Comparison of ENCODE assay signal across 8 cellular contexts in the genomic region with DNA sequence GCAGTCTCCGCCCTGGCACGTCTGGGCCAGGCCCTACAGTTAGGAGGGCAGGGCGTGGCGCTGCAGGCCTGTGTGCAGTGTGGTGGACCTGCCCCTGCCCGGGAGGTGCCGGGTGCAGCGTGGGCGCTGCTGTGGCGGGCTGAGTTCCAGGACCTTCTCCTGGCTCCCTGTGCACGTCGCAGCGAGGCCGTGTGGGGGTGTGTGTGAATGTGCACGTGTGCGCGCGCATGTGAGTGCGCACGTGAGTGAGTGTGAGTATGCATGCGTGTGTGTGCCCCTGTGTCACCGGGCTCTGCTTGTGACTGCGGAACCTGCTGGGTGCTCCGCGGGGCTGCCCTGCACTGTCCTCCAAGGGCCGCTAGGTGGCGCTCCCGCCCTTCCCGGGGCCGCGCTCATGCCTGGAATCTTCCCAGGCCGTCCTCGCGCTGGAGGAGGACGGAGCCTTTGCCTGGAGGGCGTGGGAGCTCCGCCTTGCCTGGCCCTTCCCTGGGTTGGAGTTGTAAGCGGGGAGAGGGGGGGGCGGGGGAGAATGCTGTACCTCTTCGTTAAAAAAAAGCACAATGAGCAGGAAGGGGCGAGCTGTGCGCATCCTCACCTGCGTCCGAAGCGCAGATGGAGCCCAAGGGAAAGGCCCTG.
DNase-seq lines count a peak whose midpoint lies in the region; ATAC-seq and TF ChIP-seq lines count a peak whose summit lies in the region.

No MANE protein-coding gene starts in this region.

- no peaks in the 10 kb centered on the region for H3K9me3 ChIP-seq in CD4-positive, alpha-beta memory T cell (ENCODE audit: control insufficient read depth in 1 of 2, low read length in 2 of 2)
- H3K9me3 ChIP-seq in Panc1 (ENCODE audit: control insufficient read depth, insufficient read depth, low read depth, low read length) (no peaks in the 10 kb centered on the region), neural cell (ENCODE audit: low read length) (no peaks in the 10 kb centered on the region), stomach (no peaks in the 10 kb centered on the region)

- TF ChIP-seq CTCF in Panc1 (IDR thresholded peaks at IDR 0.05), result peak; percentile 94
- peak; percentile 85 for TF ChIP-seq CTCF in fibroblast of mammary gland (conservative IDR thresholded peaks at IDR 0.05; ENCODE audit: control insufficient read depth, insufficient read depth, low read depth, low read length)
- TF ChIP-seq CTCF in neural cell (IDR thresholded peaks at IDR 0.05; ENCODE audit: poor library complexity, severe bottlenecking), result peak; percentile 98
- peak in 6 of 7 experiments; percentile 85 to 100 (median 99) for TF ChIP-seq CTCF in stomach (IDR thresholded peaks at IDR 0.05)

- peaks cover 4 to 15% of the 10 kb centered on the region in 2 donors for H3K36me3 Mint-ChIP-seq in CD4-positive, alpha-beta memory T cell

- H3K79me2 ChIP-seq in neural cell (replicated peaks; ENCODE audit: insufficient read depth, low read length), result no peaks in the 10 kb centered on the region

- intact Hi-C loops in CD4-positive, alpha-beta memory T cell (cut with micrococcal nuclease), result loop anchor here (5.0 kb wide), 2 partner anchors 434 to 529 kb away; no protein-coding TSS in a partner anchor
- intact Hi-C loops in Panc1 (cut with micrococcal nuclease; ENCODE audit: unreplicated experiment), result loop anchor here (5.0 kb wide), 1 partner anchor 109 kb away; no protein-coding TSS in a partner anchor
- intact Hi-C loops in stomach (cut with DNase I; ENCODE audit: low total_unique reads), result no loop called here

- H3K27me3 ChIP-seq in CD4-positive, alpha-beta memory T cell (ENCODE audit: insufficient read depth, low read length), result no peaks in the 10 kb centered on the region
- H3K27me3 ChIP-seq in Panc1 (ENCODE audit: control insufficient read depth, insufficient read depth, low read length), result no peaks in the 10 kb centered on the region
- no peaks in the 10 kb centered on the region for H3K27me3 ChIP-seq in neural cell (ENCODE audit: insufficient read depth, low read depth, low read length)
- H3K27me3 ChIP-seq in stomach, result no peaks in the 10 kb centered on the region

- TF ChIP-seq POLR2A in stomach (IDR thresholded peaks at IDR 0.05), result no peak

- in situ Hi-C loops in Panc1 (cut with HindIII; ENCODE audit: low pct_unique_long_range_greater_than_20kb, low sequenced_read_pairs), result no loop called here

- H3K4me1 Mint-ChIP-seq in CD4-positive, alpha-beta memory T cell, result peaks cover 0 to 5% (median 3%) of the 10 kb centered on the region in 4 donors

- H3K9me3 Mint-ChIP-seq in CD4-positive, alpha-beta memory T cell, result no peaks in the 10 kb centered on the region

- no peaks in the 10 kb centered on the region for H4K20me1 ChIP-seq in neural cell (ENCODE audit: insufficient read depth)

- H3K4me2 ChIP-seq in neural cell (ENCODE audit: low read length), result no peak overlapping the region

- BruUV-seq in Panc1 (replicated peaks; lab: Mats Ljungman, UMichigan), result no TSS peak

- H3K27ac ChIP-seq in CD4-positive, alpha-beta memory T cell (ENCODE audit: low read depth, low read length), result no peak overlapping the region
- H3K27ac ChIP-seq in Panc1 (ENCODE audit: low read length) (0 out of 2 replicates have a peak overlapping the region, but pooled peaks have one; percentile 34), neural cell (ENCODE audit: low read length) (no peak overlapping the region), stomach (peak overlapping the region in 2 of 5 donors; percentile 28 to 78)

- no peak overlapping the region for H3K4me3 Mint-ChIP-seq in CD4-positive, alpha-beta memory T cell

- peak; percentile 48 for ATAC-seq in HG02798 (IDR thresholded peaks at IDR 0.05; ENCODE audit: poor library complexity, unreplicated experiment)
- ATAC-seq in Panc1, result peak; percentile 79
- no peak for ATAC-seq in GM18907 (IDR thresholded peaks at IDR 0.05; ENCODE audit: unreplicated experiment)

- TF ChIP-seq EP300 in neural cell (conservative IDR thresholded peaks at IDR 0.05; ENCODE audit: poor library complexity, severe bottlenecking), result no peak
- no peak for TF ChIP-seq EP300 in stomach (IDR thresholded peaks at IDR 0.05)

- POLR2A ChIA-PET in CD4-positive, alpha-beta memory T cell (lab: Charles Lee; ENCODE audit: partially characterized antibody), result no interaction called here
- POLR2A ChIA-PET in Panc1 (lab: Charles Lee), result no interaction called here

- TF ChIP-seq RAD21 in neural cell (conservative IDR thresholded peaks at IDR 0.05), result peak; percentile 98

- no peak overlapping the region for H3K4me3 ChIP-seq in CD4-positive, alpha-beta memory T cell (ENCODE audit: low read length in 2 of 2)
- H3K4me3 ChIP-seq in Panc1 (ENCODE audit: low read depth in 2 of 2, low read length in 2 of 2) (no peak overlapping the region), fibroblast of mammary gland (ENCODE audit: control insufficient read depth, low read depth, low read length) (peak overlapping the region; percentile 3), neural cell (ENCODE audit: low read length) (no peak overlapping the region), stomach (peak overlapping the region in 2 of 4 donors; percentile 3 to 16)

- H3K9me2 ChIP-seq in neural cell (ENCODE audit: insufficient read depth, low read length), result no peaks in the 10 kb centered on the region

- H3K9ac ChIP-seq in neural cell (ENCODE audit: low read length), result peak overlapping the region; percentile 39

- H3K27ac Mint-ChIP-seq in CD4-positive, alpha-beta memory T cell, result no peak overlapping the region

- H3K36me3 ChIP-seq in CD4-positive, alpha-beta memory T cell (ENCODE audit: insufficient read depth, low read length), result no peaks in the 10 kb centered on the region
- H3K36me3 ChIP-seq in Panc1 (ENCODE audit: control insufficient read depth, insufficient read depth, low read length) (no peaks in the 10 kb centered on the region), neural cell (ENCODE audit: insufficient read depth, low read length) (no peaks in the 10 kb centered on the region), stomach (peaks cover 8 to 76% (median 49%) of the 10 kb centered on the region in 4 donors)

- no peaks in the 10 kb centered on the region for H3F3A ChIP-seq in neural cell (ENCODE audit: insufficient read depth, low read length, poor library complexity, severe bottlenecking)

- H3K27me3 Mint-ChIP-seq in CD4-positive, alpha-beta memory T cell, result no peaks in the 10 kb centered on the region

- CTCF ChIA-PET in CD4-positive, alpha-beta memory T cell (lab: Charles Lee; ENCODE audit: partially characterized antibody), result interaction anchor here (1.1 to 1.4 kb wide), 3 partner anchors 18 to 121 kb away, joined by 3 to 5 read pairs (median 3); no protein-coding TSS in a partner anchor
- CTCF ChIA-PET in Panc1 (lab: Charles Lee), result interaction anchor here (0.6 kb wide), 5 partner anchors 22 to 440 kb away, joined by 3 to 8 read pairs (median 5); no protein-coding TSS in a partner anchor

- peaks cover 4% of the 10 kb centered on the region for H3K4me1 ChIP-seq in CD4-positive, alpha-beta memory T cell (ENCODE audit: insufficient read depth, low read length)
- H3K4me1 ChIP-seq in Panc1 (ENCODE audit: control insufficient read depth, insufficient read depth, low read length), result peaks cover 18% of the 10 kb centered on the region
- H3K4me1 ChIP-seq in stomach, result peaks cover 37 to 47% (median 44%) of the 10 kb centered on the region in 4 donors

- peak; percentile 33 to 48 (median 41) for DNase-seq in CD4-positive, alpha-beta memory T cell
- DNase-seq in Panc1 (ENCODE audit: low read depth, low spot score) (no peak), activated T-helper 1 cell treated with Interleukin-2 at 50 U/mL for 16 hours (ENCODE audit: low read depth) (peak; percentile 34), fibroblast of mammary gland (ENCODE audit: low read depth) (peak; percentile 75), stomach (peak; percentile 87)

- no peak overlapping the region for H2AFZ ChIP-seq in neural cell (ENCODE audit: low read depth, low read length)

- WGBS in stomach, 5 donors, result 18 to 45% (median 21%) methylated on average over 9 to 44 of the region's 44 CpGs

TF ChIP-seq in neural cell, 6 proteins besides CTCF, POLR2A, EP300 and RAD21:
- TF ChIP-seq POLR2AphosphoS5 (IDR thresholded peaks at IDR 0.05), result no peak
- TF ChIP-seq EZH2 (IDR thresholded peaks at IDR 0.05; ENCODE audit: borderline replicate concordance, insufficient read depth, low read length, poor library complexity, severe bottlenecking), result no peak
- TF ChIP-seq SMC3 (conservative IDR thresholded peaks at IDR 0.05; ENCODE audit: poor library complexity), result peak; percentile 94
- TF ChIP-seq TAF1 (IDR thresholded peaks at IDR 0.05; ENCODE audit: low read depth), result no peak
- peak; percentile 73 for TF ChIP-seq MXI1 (conservative IDR thresholded peaks at IDR 0.05; ENCODE audit: poor library complexity, severe bottlenecking)
- TF ChIP-seq, protein P1, sequence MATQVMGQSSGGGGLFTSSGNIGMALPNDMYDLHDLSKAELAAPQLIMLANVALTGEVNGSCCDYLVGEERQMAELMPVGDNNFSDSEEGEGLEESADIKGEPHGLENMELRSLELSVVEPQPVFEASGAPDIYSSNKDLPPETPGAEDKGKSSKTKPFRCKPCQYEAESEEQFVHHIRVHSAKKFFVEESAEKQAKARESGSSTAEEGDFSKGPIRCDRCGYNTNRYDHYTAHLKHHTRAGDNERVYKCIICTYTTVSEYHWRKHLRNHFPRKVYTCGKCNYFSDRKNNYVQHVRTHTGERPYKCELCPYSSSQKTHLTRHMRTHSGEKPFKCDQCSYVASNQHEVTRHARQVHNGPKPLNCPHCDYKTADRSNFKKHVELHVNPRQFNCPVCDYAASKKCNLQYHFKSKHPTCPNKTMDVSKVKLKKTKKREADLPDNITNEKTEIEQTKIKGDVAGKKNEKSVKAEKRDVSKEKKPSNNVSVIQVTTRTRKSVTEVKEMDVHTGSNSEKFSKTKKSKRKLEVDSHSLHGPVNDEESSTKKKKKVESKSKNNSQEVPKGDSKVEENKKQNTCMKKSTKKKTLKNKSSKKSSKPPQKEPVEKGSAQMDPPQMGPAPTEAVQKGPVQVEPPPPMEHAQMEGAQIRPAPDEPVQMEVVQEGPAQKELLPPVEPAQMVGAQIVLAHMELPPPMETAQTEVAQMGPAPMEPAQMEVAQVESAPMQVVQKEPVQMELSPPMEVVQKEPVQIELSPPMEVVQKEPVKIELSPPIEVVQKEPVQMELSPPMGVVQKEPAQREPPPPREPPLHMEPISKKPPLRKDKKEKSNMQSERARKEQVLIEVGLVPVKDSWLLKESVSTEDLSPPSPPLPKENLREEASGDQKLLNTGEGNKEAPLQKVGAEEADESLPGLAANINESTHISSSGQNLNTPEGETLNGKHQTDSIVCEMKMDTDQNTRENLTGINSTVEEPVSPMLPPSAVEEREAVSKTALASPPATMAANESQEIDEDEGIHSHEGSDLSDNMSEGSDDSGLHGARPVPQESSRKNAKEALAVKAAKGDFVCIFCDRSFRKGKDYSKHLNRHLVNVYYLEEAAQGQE (IDR thresholded peaks at IDR 0.05; ENCODE audit: borderline replicate concordance), result no peak
